Comparison of ENCODE assay signal across 8 cellular contexts in genomic region chr6:17015551-17016381, GRCh38.
DNase-seq lines count a peak whose midpoint lies in the region; ATAC-seq lines count a peak whose summit lies in the region.

No MANE protein-coding gene starts in this region.

- no peaks in the 10 kb centered on the region for H3K27me3 ChIP-seq in iPS-20b (ENCODE audit: insufficient read depth, low read length)

- no peaks in the 10 kb centered on the region for H3K36me3 ChIP-seq in iPS-20b (ENCODE audit: insufficient read depth, low read depth, low read length)

- H3K4me3 ChIP-seq in iPS-20b (ENCODE audit: low read length), result peak overlapping the region; percentile 59; the same call in 1 of the 2 replicates

- no peaks in the 10 kb centered on the region for H3K9me3 ChIP-seq in iPS-20b (ENCODE audit: insufficient read depth, low read depth, low read length)

- DNase-seq in activated naive CD4-positive, alpha-beta T cell treated with Interleukin-2 at 50 U/mL for 16 hours, result peak; percentile 27
- peak; percentile 13 for DNase-seq in stimulated activated CD4-positive, alpha-beta T cell treated with anti-CD3 and anti-CD28 coated beads, Interleukin-4, amount 100 ng/mL, for 1 hour
- no peak for DNase-seq in NCI-H82 treated with DMSO at 0.1 percent for 48 hours (lab: John Stamatoyannopoulos, UW; ENCODE audit: unreplicated experiment)
- no peak for DNase-seq in DMS153 (lab: John Stamatoyannopoulos, UW)
- DNase-seq in effector CD4-positive, alpha-beta T cell, result no peak
- DNase-seq in SW480 (ENCODE audit: low spot score), result no peak

- peaks cover 10% of the 10 kb centered on the region for H3K4me1 ChIP-seq in iPS-20b (ENCODE audit: insufficient read depth, low read length)

- no peak overlapping the region for H3K27ac ChIP-seq in iPS-20b (ENCODE audit: low read length)

- ATAC-seq in HG03342 (IDR thresholded peaks at IDR 0.05; ENCODE audit: unreplicated experiment), result peak; percentile 23

- H3K9ac ChIP-seq in iPS-20b (ENCODE audit: low read depth, low read length), result peak overlapping the region; percentile 21; the same call in 1 of the 2 replicates

Comparison
In these comparisons a context has a peak if more than half of its experiments do, and no peak if none do; other contexts are left out.
1. DNase-seq: peak in activated naive CD4-positive, alpha-beta T cell treated with Interleukin-2 at 50 U/mL for 16 hours (single experiment) and stimulated activated CD4-positive, alpha-beta T cell treated with anti-CD3 and anti-CD28 coated beads, Interleukin-4, amount 100 ng/mL, for 1 hour (single experiment); none in NCI-H82 treated with DMSO at 0.1 percent for 48 hours (single experiment), DMS153 (single experiment), effector CD4-positive, alpha-beta T cell (single experiment) and SW480 (single experiment).